ENCODE assay signal across 2 cellular contexts in the genomic region with DNA sequence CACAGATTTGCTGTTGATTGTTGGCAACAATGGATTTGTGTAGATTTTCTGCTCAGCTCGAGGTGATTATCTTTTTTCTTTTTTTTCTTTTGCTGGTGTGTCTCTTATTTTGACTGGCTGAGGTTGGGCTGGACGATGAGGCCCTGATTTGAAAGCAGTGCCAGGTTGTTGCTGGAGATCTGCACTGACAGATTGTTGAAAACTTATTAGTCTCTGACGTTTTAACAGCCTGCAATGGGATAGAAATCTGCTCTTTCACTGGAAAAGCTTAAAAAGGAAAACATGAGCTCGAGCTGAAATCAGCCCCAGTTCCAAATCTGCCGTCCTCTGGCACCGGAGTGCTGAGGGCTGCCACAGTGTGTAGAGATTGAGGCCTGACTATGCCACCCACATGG.
TF ChIP-seq lines count a peak whose summit lies in the region.

No MANE protein-coding gene starts in this region.

TF ChIP-seq in SK-N-SH, 30 proteins besides CTCF, POLR2A, EP300 and RAD21 (continued from another document):
- TF ChIP-seq, protein P1, sequence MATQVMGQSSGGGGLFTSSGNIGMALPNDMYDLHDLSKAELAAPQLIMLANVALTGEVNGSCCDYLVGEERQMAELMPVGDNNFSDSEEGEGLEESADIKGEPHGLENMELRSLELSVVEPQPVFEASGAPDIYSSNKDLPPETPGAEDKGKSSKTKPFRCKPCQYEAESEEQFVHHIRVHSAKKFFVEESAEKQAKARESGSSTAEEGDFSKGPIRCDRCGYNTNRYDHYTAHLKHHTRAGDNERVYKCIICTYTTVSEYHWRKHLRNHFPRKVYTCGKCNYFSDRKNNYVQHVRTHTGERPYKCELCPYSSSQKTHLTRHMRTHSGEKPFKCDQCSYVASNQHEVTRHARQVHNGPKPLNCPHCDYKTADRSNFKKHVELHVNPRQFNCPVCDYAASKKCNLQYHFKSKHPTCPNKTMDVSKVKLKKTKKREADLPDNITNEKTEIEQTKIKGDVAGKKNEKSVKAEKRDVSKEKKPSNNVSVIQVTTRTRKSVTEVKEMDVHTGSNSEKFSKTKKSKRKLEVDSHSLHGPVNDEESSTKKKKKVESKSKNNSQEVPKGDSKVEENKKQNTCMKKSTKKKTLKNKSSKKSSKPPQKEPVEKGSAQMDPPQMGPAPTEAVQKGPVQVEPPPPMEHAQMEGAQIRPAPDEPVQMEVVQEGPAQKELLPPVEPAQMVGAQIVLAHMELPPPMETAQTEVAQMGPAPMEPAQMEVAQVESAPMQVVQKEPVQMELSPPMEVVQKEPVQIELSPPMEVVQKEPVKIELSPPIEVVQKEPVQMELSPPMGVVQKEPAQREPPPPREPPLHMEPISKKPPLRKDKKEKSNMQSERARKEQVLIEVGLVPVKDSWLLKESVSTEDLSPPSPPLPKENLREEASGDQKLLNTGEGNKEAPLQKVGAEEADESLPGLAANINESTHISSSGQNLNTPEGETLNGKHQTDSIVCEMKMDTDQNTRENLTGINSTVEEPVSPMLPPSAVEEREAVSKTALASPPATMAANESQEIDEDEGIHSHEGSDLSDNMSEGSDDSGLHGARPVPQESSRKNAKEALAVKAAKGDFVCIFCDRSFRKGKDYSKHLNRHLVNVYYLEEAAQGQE (IDR thresholded peaks at IDR 0.05; ENCODE audit: low read depth, low read length), result no peak
- TF ChIP-seq, protein P2, sequence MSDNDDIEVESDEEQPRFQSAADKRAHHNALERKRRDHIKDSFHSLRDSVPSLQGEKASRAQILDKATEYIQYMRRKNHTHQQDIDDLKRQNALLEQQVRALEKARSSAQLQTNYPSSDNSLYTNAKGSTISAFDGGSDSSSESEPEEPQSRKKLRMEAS (IDR thresholded peaks at IDR 0.05; ENCODE audit: low read depth), result no peak
- TF ChIP-seq, protein P3, sequence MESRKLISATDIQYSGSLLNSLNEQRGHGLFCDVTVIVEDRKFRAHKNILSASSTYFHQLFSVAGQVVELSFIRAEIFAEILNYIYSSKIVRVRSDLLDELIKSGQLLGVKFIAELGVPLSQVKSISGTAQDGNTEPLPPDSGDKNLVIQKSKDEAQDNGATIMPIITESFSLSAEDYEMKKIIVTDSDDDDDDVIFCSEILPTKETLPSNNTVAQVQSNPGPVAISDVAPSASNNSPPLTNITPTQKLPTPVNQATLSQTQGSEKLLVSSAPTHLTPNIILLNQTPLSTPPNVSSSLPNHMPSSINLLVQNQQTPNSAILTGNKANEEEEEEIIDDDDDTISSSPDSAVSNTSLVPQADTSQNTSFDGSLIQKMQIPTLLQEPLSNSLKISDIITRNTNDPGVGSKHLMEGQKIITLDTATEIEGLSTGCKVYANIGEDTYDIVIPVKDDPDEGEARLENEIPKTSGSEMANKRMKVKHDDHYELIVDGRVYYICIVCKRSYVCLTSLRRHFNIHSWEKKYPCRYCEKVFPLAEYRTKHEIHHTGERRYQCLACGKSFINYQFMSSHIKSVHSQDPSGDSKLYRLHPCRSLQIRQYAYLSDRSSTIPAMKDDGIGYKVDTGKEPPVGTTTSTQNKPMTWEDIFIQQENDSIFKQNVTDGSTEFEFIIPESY (IDR thresholded peaks at IDR 0.05; ENCODE audit: borderline replicate concordance, low read depth), result no peak
- no peak for TF ChIP-seq SIN3A (IDR thresholded peaks at IDR 0.05; ENCODE audit: borderline replicate concordance, low read depth, low read length)
- no peak for TF ChIP-seq RFX5 (IDR thresholded peaks at IDR 0.05; ENCODE audit: low read length)
- TF ChIP-seq, protein P4, sequence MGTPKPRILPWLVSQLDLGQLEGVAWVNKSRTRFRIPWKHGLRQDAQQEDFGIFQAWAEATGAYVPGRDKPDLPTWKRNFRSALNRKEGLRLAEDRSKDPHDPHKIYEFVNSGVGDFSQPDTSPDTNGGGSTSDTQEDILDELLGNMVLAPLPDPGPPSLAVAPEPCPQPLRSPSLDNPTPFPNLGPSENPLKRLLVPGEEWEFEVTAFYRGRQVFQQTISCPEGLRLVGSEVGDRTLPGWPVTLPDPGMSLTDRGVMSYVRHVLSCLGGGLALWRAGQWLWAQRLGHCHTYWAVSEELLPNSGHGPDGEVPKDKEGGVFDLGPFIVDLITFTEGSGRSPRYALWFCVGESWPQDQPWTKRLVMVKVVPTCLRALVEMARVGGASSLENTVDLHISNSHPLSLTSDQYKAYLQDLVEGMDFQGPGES (IDR thresholded peaks at IDR 0.05; ENCODE audit: low read depth, low read length), result no peak
- no peak for TF ChIP-seq FOSL2 (IDR thresholded peaks at IDR 0.05; ENCODE audit: borderline replicate concordance, low read depth)
- TF ChIP-seq, protein P5, sequence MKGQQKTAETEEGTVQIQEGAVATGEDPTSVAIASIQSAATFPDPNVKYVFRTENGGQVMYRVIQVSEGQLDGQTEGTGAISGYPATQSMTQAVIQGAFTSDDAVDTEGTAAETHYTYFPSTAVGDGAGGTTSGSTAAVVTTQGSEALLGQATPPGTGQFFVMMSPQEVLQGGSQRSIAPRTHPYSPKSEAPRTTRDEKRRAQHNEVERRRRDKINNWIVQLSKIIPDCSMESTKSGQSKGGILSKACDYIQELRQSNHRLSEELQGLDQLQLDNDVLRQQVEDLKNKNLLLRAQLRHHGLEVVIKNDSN (IDR thresholded peaks at IDR 0.05; ENCODE audit: borderline replicate concordance, low read depth), result no peak
- TF ChIP-seq CHD2 (IDR thresholded peaks at IDR 0.05; ENCODE audit: low read length, partially characterized antibody), result no peak
- TF ChIP-seq ELF1 (IDR thresholded peaks at IDR 0.05), result no peak
- TF ChIP-seq EZH2phosphoT487 (IDR thresholded peaks at IDR 0.05; ENCODE audit: borderline replicate concordance, low read depth), result no peak
- no peak for TF ChIP-seq TCF12 (IDR thresholded peaks at IDR 0.05)
- no peak for TF ChIP-seq FOXJ3 (CRISPR knock-in tag; IDR thresholded peaks at IDR 0.05)

TF ChIP-seq in SK-N-SH treated with all-trans-retinoic acid at 6 μM for 48 hours, 23 proteins besides CTCF, POLR2A, EP300 and RAD21 (continued from another document):
- TF ChIP-seq, protein P6, sequence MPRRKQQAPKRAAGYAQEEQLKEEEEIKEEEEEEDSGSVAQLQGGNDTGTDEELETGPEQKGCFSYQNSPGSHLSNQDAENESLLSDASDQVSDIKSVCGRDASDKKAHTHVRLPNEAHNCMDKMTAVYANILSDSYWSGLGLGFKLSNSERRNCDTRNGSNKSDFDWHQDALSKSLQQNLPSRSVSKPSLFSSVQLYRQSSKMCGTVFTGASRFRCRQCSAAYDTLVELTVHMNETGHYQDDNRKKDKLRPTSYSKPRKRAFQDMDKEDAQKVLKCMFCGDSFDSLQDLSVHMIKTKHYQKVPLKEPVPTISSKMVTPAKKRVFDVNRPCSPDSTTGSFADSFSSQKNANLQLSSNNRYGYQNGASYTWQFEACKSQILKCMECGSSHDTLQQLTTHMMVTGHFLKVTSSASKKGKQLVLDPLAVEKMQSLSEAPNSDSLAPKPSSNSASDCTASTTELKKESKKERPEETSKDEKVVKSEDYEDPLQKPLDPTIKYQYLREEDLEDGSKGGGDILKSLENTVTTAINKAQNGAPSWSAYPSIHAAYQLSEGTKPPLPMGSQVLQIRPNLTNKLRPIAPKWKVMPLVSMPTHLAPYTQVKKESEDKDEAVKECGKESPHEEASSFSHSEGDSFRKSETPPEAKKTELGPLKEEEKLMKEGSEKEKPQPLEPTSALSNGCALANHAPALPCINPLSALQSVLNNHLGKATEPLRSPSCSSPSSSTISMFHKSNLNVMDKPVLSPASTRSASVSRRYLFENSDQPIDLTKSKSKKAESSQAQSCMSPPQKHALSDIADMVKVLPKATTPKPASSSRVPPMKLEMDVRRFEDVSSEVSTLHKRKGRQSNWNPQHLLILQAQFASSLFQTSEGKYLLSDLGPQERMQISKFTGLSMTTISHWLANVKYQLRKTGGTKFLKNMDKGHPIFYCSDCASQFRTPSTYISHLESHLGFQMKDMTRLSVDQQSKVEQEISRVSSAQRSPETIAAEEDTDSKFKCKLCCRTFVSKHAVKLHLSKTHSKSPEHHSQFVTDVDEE (CRISPR knock-in tag; IDR thresholded peaks at IDR 0.05), result no peak
- TF ChIP-seq, protein P7, sequence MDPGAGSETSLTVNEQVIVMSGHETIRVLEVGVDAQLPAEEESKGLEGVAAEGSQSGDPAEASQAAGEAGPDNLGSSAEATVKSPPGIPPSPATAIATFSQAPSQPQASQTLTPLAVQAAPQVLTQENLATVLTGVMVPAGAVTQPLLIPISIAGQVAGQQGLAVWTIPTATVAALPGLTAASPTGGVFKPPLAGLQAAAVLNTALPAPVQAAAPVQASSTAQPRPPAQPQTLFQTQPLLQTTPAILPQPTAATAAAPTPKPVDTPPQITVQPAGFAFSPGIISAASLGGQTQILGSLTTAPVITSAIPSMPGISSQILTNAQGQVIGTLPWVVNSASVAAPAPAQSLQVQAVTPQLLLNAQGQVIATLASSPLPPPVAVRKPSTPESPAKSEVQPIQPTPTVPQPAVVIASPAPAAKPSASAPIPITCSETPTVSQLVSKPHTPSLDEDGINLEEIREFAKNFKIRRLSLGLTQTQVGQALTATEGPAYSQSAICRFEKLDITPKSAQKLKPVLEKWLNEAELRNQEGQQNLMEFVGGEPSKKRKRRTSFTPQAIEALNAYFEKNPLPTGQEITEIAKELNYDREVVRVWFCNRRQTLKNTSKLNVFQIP (CRISPR knock-in tag; IDR thresholded peaks at IDR 0.05; ENCODE audit: borderline replicate concordance, low read depth), result no peak
- TF ChIP-seq RARB (CRISPR knock-in tag; IDR thresholded peaks at IDR 0.05) (no peak), ZNF8 (CRISPR knock-in tag; IDR thresholded peaks at IDR 0.05) (no peak), TOX (CRISPR knock-in tag; IDR thresholded peaks at IDR 0.05; ENCODE audit: borderline replicate concordance) (no peak), CSDC2 (CRISPR knock-in tag; IDR thresholded peaks at IDR 0.05) (no peak), ARNTL (CRISPR knock-in tag; IDR thresholded peaks at IDR 0.05; ENCODE audit: borderline replicate concordance, low read depth) (no peak), ZNF70 (CRISPR knock-in tag; IDR thresholded peaks at IDR 0.05) (no peak), ZFP30 (CRISPR knock-in tag; IDR thresholded peaks at IDR 0.05) (no peak), SNAI2 (CRISPR knock-in tag; IDR thresholded peaks at IDR 0.05) (no peak), BACH2 (CRISPR knock-in tag; IDR thresholded peaks at IDR 0.05; ENCODE audit: borderline replicate concordance) (no peak)
- TF ChIP-seq, protein P8, sequence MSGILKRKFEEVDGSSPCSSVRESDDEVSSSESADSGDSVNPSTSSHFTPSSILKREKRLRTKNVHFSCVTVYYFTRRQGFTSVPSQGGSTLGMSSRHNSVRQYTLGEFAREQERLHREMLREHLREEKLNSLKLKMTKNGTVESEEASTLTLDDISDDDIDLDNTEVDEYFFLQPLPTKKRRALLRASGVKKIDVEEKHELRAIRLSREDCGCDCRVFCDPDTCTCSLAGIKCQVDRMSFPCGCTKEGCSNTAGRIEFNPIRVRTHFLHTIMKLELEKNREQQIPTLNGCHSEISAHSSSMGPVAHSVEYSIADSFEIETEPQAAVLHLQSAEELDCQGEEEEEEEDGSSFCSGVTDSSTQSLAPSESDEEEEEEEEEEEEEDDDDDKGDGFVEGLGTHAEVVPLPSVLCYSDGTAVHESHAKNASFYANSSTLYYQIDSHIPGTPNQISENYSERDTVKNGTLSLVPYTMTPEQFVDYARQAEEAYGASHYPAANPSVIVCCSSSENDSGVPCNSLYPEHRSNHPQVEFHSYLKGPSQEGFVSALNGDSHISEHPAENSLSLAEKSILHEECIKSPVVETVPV (CRISPR knock-in tag; IDR thresholded peaks at IDR 0.05), result no peak
- TF ChIP-seq, protein P9, sequence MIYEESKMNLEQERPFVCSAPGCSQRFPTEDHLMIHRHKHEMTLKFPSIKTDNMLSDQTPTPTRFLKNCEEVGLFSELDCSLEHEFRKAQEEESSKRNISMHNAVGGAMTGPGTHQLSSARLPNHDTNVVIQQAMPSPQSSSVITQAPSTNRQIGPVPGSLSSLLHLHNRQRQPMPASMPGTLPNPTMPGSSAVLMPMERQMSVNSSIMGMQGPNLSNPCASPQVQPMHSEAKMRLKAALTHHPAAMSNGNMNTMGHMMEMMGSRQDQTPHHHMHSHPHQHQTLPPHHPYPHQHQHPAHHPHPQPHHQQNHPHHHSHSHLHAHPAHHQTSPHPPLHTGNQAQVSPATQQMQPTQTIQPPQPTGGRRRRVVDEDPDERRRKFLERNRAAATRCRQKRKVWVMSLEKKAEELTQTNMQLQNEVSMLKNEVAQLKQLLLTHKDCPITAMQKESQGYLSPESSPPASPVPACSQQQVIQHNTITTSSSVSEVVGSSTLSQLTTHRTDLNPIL (CRISPR knock-in tag; IDR thresholded peaks at IDR 0.05; ENCODE audit: low read depth), result no peak
TF ChIP-seq in SK-N-SH treated with all-trans-retinoic acid at 6 μM for 48 hours: peak in this region for 0.
